24 cellular contexts compared by ENCODE assay signal in the genomic region with DNA sequence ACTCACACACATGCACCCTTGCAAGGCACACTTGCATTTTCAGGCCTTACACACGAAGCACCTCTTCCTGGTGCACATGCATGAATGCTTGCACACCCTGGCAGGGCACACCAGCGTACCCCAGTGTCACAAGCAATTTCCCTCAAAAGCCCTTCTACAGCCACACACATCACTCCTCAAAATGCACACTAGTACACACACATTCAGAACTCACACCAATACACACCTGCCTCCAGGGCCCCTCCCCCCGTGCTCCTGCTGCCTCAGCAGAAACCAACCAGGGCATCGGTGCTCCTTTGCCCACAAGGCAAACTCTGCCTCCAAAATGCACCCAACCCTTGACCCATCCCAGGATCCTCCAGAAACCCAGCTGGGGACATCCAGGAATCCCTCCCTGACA.
"Had no signal": no experiment of that assay in that cellular context is flagged by ENCODE, and none has a peak within 500 bp of the region (broad histone marks: within the 10 kb centered on the region; RNA-seq: fewer than 3 reads in every experiment).

No MANE protein-coding gene starts in this region.

- DNase-seq: effector memory CD8-positive, alpha-beta T cell; immature natural killer cell; left cardiac atrium; left ventricle myocardium inferior; lower lobe of right lung; mesenchymal stem cell; naive B cell; sigmoid colon; stimulated activated CD4-positive, alpha-beta T cell treated with anti-CD3 and anti-CD28 coated beads, Interleukin-2, amount 100 ng/mL, for 48 hours; stimulated activated CD8-positive, alpha-beta memory T cell treated with anti-CD3 and anti-CD28 coated beads, Interleukin-4, amount 100 ng/mL, for 48 hours; stimulated activated naive CD8-positive, alpha-beta T cell treated with anti-CD3 and anti-CD28 coated beads, Interleukin-15, Interleukin-2, amounts not matched to agents 100 U/mL and 50 U/mL, for 24 hours; tibial artery; upper lobe of right lung had no signal

- H3K4me1 Mint-ChIP-seq: immature natural killer cell; naive B cell; stimulated activated effector memory CD8-positive, alpha-beta T cell treated with anti-CD3 and anti-CD28 coated beads, Interleukin-12 subunit alpha, Interleukin-12 subunit beta, amount 100 ng/mL, for 72 hours had no signal

- H3K4me3 Mint-ChIP-seq: effector memory CD8-positive, alpha-beta T cell; immature natural killer cell; naive B cell; nephron; stimulated activated effector memory CD8-positive, alpha-beta T cell treated with anti-CD3 and anti-CD28 coated beads, Interleukin-12 subunit alpha, Interleukin-12 subunit beta, amount 100 ng/mL, for 72 hours had no signal

- H3K4me1 ChIP-seq: gastroesophageal sphincter, left ventricle myocardium inferior, lower lobe of right lung, right atrium auricular region, sigmoid colon, tibial artery, upper lobe of right lung, vagina had no signal

- H3K36me3 Mint-ChIP-seq: immature natural killer cell; naive B cell; stimulated activated effector memory CD8-positive, alpha-beta T cell treated with anti-CD3 and anti-CD28 coated beads, Interleukin-12 subunit alpha, Interleukin-12 subunit beta, amount 100 ng/mL, for 72 hours had no signal

- H3K27ac Mint-ChIP-seq: effector memory CD8-positive, alpha-beta T cell; immature natural killer cell; naive B cell; nephron; stimulated activated effector memory CD8-positive, alpha-beta T cell treated with anti-CD3 and anti-CD28 coated beads, Interleukin-12 subunit alpha, Interleukin-12 subunit beta, amount 100 ng/mL, for 72 hours had no signal

- FAIRE-seq: keratinocyte had no signal

- H3K27ac ChIP-seq: epithelial cell of prostate, esophagus muscularis mucosa, gastroesophageal sphincter, left ventricle myocardium inferior, lower lobe of right lung, neutrophil, right atrium auricular region, sigmoid colon, skin epidermis, suprapubic skin, tibial artery, upper lobe of right lung, vagina had no signal

- ATAC-seq: effector memory CD8-positive, alpha-beta T cell; gastroesophageal sphincter; left cardiac atrium; lower lobe of right lung; stimulated activated naive CD8-positive, alpha-beta T cell treated with anti-CD3 and anti-CD28 coated beads, Interleukin-15, Interleukin-2, amounts not matched to agents 100 U/mL and 50 U/mL, for 24 hours; upper lobe of right lung had no signal

- H3K36me3 ChIP-seq: esophagus muscularis mucosa, gastroesophageal sphincter, left ventricle myocardium inferior, lower lobe of right lung, neutrophil, right atrium auricular region, sigmoid colon, suprapubic skin, tibial artery, upper lobe of right lung, vagina had no signal

- H3K27me3 ChIP-seq: esophagus muscularis mucosa, right atrium auricular region, sigmoid colon, suprapubic skin, upper lobe of right lung, vagina had no signal

- H3K4me3 ChIP-seq: esophagus muscularis mucosa, gastroesophageal sphincter, left ventricle myocardium inferior, lower lobe of right lung, right atrium auricular region, sigmoid colon, skin epidermis, suprapubic skin, tibial artery, upper lobe of right lung, vagina had no signal

- H3K9me3 Mint-ChIP-seq: effector memory CD8-positive, alpha-beta T cell; immature natural killer cell; naive B cell; nephron; stimulated activated effector memory CD8-positive, alpha-beta T cell treated with anti-CD3 and anti-CD28 coated beads, Interleukin-12 subunit alpha, Interleukin-12 subunit beta, amount 100 ng/mL, for 72 hours had no signal

- H3K9me3 ChIP-seq: esophagus muscularis mucosa, gastroesophageal sphincter, left ventricle myocardium inferior, lower lobe of right lung, neutrophil, right atrium auricular region, sigmoid colon, suprapubic skin, tibial artery, upper lobe of right lung, vagina had no signal
